8 cellular contexts compared by ENCODE assay signal in the genomic region with DNA sequence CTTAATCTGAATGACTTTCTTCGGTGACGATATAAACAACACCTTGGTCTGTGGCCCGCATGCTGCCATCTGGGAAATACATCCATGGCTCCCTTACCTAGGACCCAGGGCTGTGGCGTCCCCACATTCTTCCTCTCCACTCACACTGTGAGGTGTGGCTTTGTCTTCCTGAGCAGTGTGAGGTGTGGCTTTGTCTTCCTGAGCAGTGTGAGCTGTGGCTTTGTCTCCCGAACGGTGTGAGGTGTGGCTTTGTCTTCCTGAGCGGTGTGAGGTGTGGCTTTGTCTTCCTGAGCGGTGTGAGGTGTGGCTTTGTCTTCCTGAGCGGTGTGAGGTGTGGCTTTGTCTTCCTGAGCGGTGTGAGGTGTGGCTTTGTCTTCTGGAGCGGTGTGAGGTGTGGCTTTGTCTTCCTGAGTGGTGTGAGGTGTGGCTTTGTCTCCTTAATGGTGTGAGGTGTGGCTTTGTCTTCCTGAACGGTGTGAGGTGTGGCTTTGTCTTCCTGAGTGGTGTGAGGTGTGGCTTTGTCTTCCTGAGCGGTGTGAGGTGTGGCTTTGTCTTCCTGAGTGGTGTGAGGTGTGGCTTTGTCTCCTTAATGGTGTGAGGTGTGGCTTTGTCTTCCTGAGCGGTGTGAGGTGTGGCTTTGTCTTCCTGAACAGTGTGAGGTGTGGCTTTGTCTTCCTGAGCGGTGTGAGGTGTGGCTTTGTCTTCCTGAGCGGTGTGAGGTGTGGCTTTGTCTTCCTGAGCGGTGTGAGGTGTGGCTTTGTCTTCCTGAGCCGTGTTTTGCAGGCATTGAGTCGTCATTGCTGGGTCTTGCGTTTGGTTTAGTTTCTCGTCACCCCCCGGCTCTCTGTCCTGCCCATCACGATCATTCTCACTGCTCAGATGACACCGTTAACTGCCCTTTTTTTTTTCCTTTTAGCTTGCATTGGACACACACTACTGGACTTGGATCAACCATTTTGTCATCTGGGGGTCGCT.
DNase-seq lines count a peak whose midpoint lies in the region; ATAC-seq, FAIRE-seq and TF ChIP-seq lines count a peak whose summit lies in the region.
"Not testable (repeated sequence)": the region's sequence is repeated elsewhere in the genome, so short reads cannot be mapped to it uniquely, and the experiment has no call there.

No MANE protein-coding gene starts in this region.

- H3K27me3 ChIP-seq in CD4-positive, alpha-beta memory T cell (ENCODE audit: insufficient read depth, low read length); astrocyte (ENCODE audit: insufficient read depth, low read length); keratinocyte (ENCODE audit: control insufficient read depth, extremely low read depth, insufficient read depth, low read length); spleen (replicated peaks in 1 of 7): not testable (repeated sequence)

- peaks cover 25 to 40% of the 10 kb centered on the region in 2 donors for H3K36me3 Mint-ChIP-seq in CD4-positive, alpha-beta memory T cell
- H3K36me3 Mint-ChIP-seq in activated CD4-positive, alpha-beta memory T cell treated with anti-CD3 and anti-CD28 coated beads for 36 hours, result peaks cover 19% of the 10 kb centered on the region
- H3K36me3 Mint-ChIP-seq in astrocyte (ENCODE audit: low read depth, unreplicated experiment), result peaks cover 14% of the 10 kb centered on the region

- H3K9ac ChIP-seq in astrocyte (ENCODE audit: low read length); keratinocyte (ENCODE audit: control insufficient read depth, extremely low read depth, insufficient read depth, low read length): not testable (repeated sequence)

- WGBS in spleen, 5 donors, result 18 to 29% (median 25%) methylated on average over 25 of the region's 25 CpGs

- H3K9me1 ChIP-seq in keratinocyte (ENCODE audit: control insufficient read depth, extremely low read depth, insufficient read depth, low read length), result not testable (repeated sequence)

- DNase-seq in CD4-positive, alpha-beta memory T cell, result peak; percentile 29 to 68 (median 52)
- DNase-seq in NCI-H69 (lab: John Stamatoyannopoulos, UW) (peak; percentile 98), keratinocyte (ENCODE audit: low read depth, low spot score) (peak; percentile 92), spleen (peak; percentile 61)
- peak; percentile 69 for DNase-seq in activated CD4-positive, alpha-beta memory T cell treated with anti-CD3 and anti-CD28 coated beads for 36 hours
- not testable (repeated sequence) for DNase-seq in astrocyte (ENCODE audit: low read depth)

- peak overlapping the region in 5 of 8 donors; percentile 53 to 68 (median 63) for H3K4me3 Mint-ChIP-seq in CD4-positive, alpha-beta memory T cell
- H3K4me3 Mint-ChIP-seq in activated CD4-positive, alpha-beta memory T cell treated with anti-CD3 and anti-CD28 coated beads for 36 hours, result peak overlapping the region; percentile 5
- not testable (repeated sequence) for H3K4me3 Mint-ChIP-seq in astrocyte (ENCODE audit: unreplicated experiment)

- dilution Hi-C loops in keratinocyte (cut with MboI; ENCODE audit: extremely low pct_ligation_motif_present, low sequenced_read_pairs), result not testable (repeated sequence)

- intact Hi-C loops in CD4-positive, alpha-beta memory T cell (cut with micrococcal nuclease); activated CD4-positive, alpha-beta memory T cell treated with anti-CD3 and anti-CD28 coated beads for 36 hours (cut with micrococcal nuclease); spleen (cut with DNase I; ENCODE audit: low total_unique reads): not testable (repeated sequence)

- peak overlapping the region; percentile 46 for H3K27ac ChIP-seq in CD4-positive, alpha-beta memory T cell (ENCODE audit: low read depth, low read length)
- H3K27ac ChIP-seq in astrocyte (ENCODE audit: low read depth, low read length), result not testable (repeated sequence)
- peak overlapping the region; percentile 69 for H3K27ac ChIP-seq in keratinocyte (ENCODE audit: control insufficient read depth, insufficient read depth, low read length)
- peak overlapping the region; percentile 59 to 86 (median 74) for H3K27ac ChIP-seq in spleen

- H3K36me3 ChIP-seq in CD4-positive, alpha-beta memory T cell (ENCODE audit: insufficient read depth, low read length); astrocyte (ENCODE audit: insufficient read depth, low read length); keratinocyte (ENCODE audit: control insufficient read depth in 2 of 2, extremely low read depth in 1 of 2, insufficient read depth in 2 of 2, low read length in 2 of 2): not testable (repeated sequence)
- peaks cover 0 to 71% (median 21%) of the 10 kb centered on the region in 6 donors for H3K36me3 ChIP-seq in spleen

- H3K27ac Mint-ChIP-seq in CD4-positive, alpha-beta memory T cell, result peak overlapping the region; percentile 87 to 94 (median 92)
- peak overlapping the region; percentile 72 for H3K27ac Mint-ChIP-seq in activated CD4-positive, alpha-beta memory T cell treated with anti-CD3 and anti-CD28 coated beads for 36 hours
- H3K27ac Mint-ChIP-seq in astrocyte (ENCODE audit: unreplicated experiment), result peak overlapping the region; percentile 87

- H3K27me3 Mint-ChIP-seq in CD4-positive, alpha-beta memory T cell; activated CD4-positive, alpha-beta memory T cell treated with anti-CD3 and anti-CD28 coated beads for 36 hours; astrocyte (ENCODE audit: low read depth, unreplicated experiment): not testable (repeated sequence)

- peaks cover 5 to 23% (median 16%) of the 10 kb centered on the region in 8 donors for H3K9me3 Mint-ChIP-seq in CD4-positive, alpha-beta memory T cell
- H3K9me3 Mint-ChIP-seq in activated CD4-positive, alpha-beta memory T cell treated with anti-CD3 and anti-CD28 coated beads for 36 hours; astrocyte (ENCODE audit: unreplicated experiment): not testable (repeated sequence)

- not testable (repeated sequence) for H3K4me2 ChIP-seq in astrocyte (ENCODE audit: low read length); keratinocyte (ENCODE audit: control insufficient read depth, extremely low read depth, insufficient read depth, low read depth, low read length)

- not testable (repeated sequence) for TF ChIP-seq CTCF in astrocyte (IDR thresholded peaks at IDR 0.05; ENCODE audit: insufficient read depth, low read depth, low read length); keratinocyte (optimal IDR thresholded peaks at IDR 0.05 in 1 of 3, IDR thresholded peaks at IDR 0.05 in 1 of 3, conservative IDR thresholded peaks at IDR 0.05 in 1 of 3; ENCODE audit: extremely low read depth in 1 of 3, insufficient read depth in 2 of 3, low read length in 3 of 3); spleen (IDR thresholded peaks at IDR 0.05 in 8 of 11, conservative IDR thresholded peaks at IDR 0.05 in 3 of 11)

- not testable (repeated sequence) for H2AFZ ChIP-seq in astrocyte (ENCODE audit: low read depth, low read length); keratinocyte (ENCODE audit: control insufficient read depth, low read length)

- not testable (repeated sequence) for H3K79me2 ChIP-seq in astrocyte (ENCODE audit: insufficient read depth, low read length); keratinocyte (ENCODE audit: control insufficient read depth, insufficient read depth, low read length)

- FAIRE-seq in astrocyte (lab: Jason Lieb, UNC), result peak; percentile 41
- FAIRE-seq in keratinocyte (lab: Jason Lieb, UNC), result peak; percentile 91

- H4K20me1 ChIP-seq in astrocyte (ENCODE audit: insufficient read depth, low read length); keratinocyte (ENCODE audit: control insufficient read depth, extremely low read depth, insufficient read depth, low read length): not testable (repeated sequence)

- not testable (repeated sequence) for H3K4me3 ChIP-seq in CD4-positive, alpha-beta memory T cell (ENCODE audit: low read length in 2 of 2); astrocyte (ENCODE audit: insufficient read depth, low read depth, low read length); keratinocyte (ENCODE audit: control insufficient read depth in 2 of 3, extremely low read depth in 1 of 3, insufficient read depth in 2 of 3, low read depth in 1 of 3, low read length in 3 of 3)
- peak overlapping the region in 3 of 8 donors; percentile 13 to 63 (median 29) for H3K4me3 ChIP-seq in spleen

- peaks cover 15% of the 10 kb centered on the region for H3K4me1 ChIP-seq in CD4-positive, alpha-beta memory T cell (ENCODE audit: insufficient read depth, low read length)
- H3K4me1 ChIP-seq in astrocyte (ENCODE audit: insufficient read depth, low read length); keratinocyte (ENCODE audit: control insufficient read depth, extremely low read depth, insufficient read depth, low read length): not testable (repeated sequence)
- peaks cover 9 to 37% (median 24%) of the 10 kb centered on the region in 6 donors for H3K4me1 ChIP-seq in spleen

- H3K9me3 ChIP-seq in CD4-positive, alpha-beta memory T cell (ENCODE audit: control insufficient read depth in 1 of 2, low read length in 2 of 2); astrocyte (ENCODE audit: insufficient read depth, low read depth, low read length); keratinocyte (ENCODE audit: control insufficient read depth, low read depth, low read length); spleen: not testable (repeated sequence)

- CTCF ChIA-PET in CD4-positive, alpha-beta memory T cell (lab: Charles Lee; ENCODE audit: partially characterized antibody), result not testable (repeated sequence)
- CTCF ChIA-PET in activated CD4-positive, alpha-beta memory T cell treated with anti-CD3 and anti-CD28 coated beads for 36 hours (lab: Charles Lee), result interaction anchor here (0.6 to 2.8 kb wide), 4 partner anchors 182 to 265 kb away, joined by 3 to 40 read pairs (median 5); no protein-coding TSS in a partner anchor

- peaks cover 13 to 33% (median 20%) of the 10 kb centered on the region in 4 donors for H3K4me1 Mint-ChIP-seq in CD4-positive, alpha-beta memory T cell
- peaks cover 20% of the 10 kb centered on the region for H3K4me1 Mint-ChIP-seq in activated CD4-positive, alpha-beta memory T cell treated with anti-CD3 and anti-CD28 coated beads for 36 hours (ENCODE audit: low read depth)
- H3K4me1 Mint-ChIP-seq in astrocyte (ENCODE audit: low read depth, unreplicated experiment), result not testable (repeated sequence)

- not testable (repeated sequence) for TF ChIP-seq POLR2A in spleen (IDR thresholded peaks at IDR 0.05)

- POLR2A ChIA-PET in CD4-positive, alpha-beta memory T cell (lab: Charles Lee; ENCODE audit: partially characterized antibody); activated CD4-positive, alpha-beta memory T cell treated with anti-CD3 and anti-CD28 coated beads for 36 hours (lab: Charles Lee): not testable (repeated sequence)

- peak; percentile 48 for ATAC-seq in GM19351 (IDR thresholded peaks at IDR 0.05; ENCODE audit: unreplicated experiment)
- ATAC-seq in HG02981 (IDR thresholded peaks at IDR 0.05; ENCODE audit: unreplicated experiment), result peak; percentile 41
